ENCODE assay signal across 8 cellular contexts in genomic region chr14:90758028-90758889, GRCh38. TPM values are rescaled to one million over a fixed set of nuclear protein-coding genes. Genes with fewer than 3 reads are reported as not detected.
DNase-seq lines count a peak whose midpoint lies in the region; ATAC-seq, FAIRE-seq and TF ChIP-seq lines count a peak whose summit lies in the region.

No MANE protein-coding gene starts in this region.

- peak overlapping the region; percentile 81 to 93 (median 90) for H3K27ac ChIP-seq in BLaER1 treated with 17β-estradiol and CSF1 and Interleukin-3, amounts not matched to agents 10 nM and 100 nM
- peak overlapping the region; percentile 58 to 88 (median 74) for H3K27ac ChIP-seq in right lobe of liver

- peak; percentile 51 for TF ChIP-seq POLR2A in right lobe of liver (IDR thresholded peaks at IDR 0.05)

- H3K27me3 Mint-ChIP-seq in activated CD4-positive, alpha-beta T cell treated with anti-CD3 and anti-CD28 coated beads, Interleukin-2, amount 10 ng/mL, durations not matched to agents 7 days and 5 days, result peaks cover 24% of the 10 kb centered on the region
- H3K27me3 Mint-ChIP-seq in dendritic cell treated with granulocyte-macrophage colony-stimulating factor and Interleukin-4, amounts not matched to agents 40 ng/mL and 50 ng/mL, for 4 days, result no peaks in the 10 kb centered on the region

- DNase-seq in GM19239 (ENCODE audit: insufficient read length, low spot score) (peak; percentile 91), NCI-H510A treated with DMSO at 0.1 percent for 48 hours (lab: John Stamatoyannopoulos, UW) (peak; percentile 84), right lobe of liver (peak; percentile 91 to 95 (median 95))
- peak; percentile 92 for DNase-seq in activated CD4-positive, alpha-beta T cell treated with anti-CD3 and anti-CD28 coated beads, Interleukin-2, amount 10 ng/mL, durations not matched to agents 7 days and 5 days
- peak; percentile 93 for DNase-seq in stimulated activated CD4-positive, alpha-beta T cell treated with anti-CD3 and anti-CD28 coated beads, Interleukin-4, amount 100 ng/mL, for 24 hours

- peaks cover 4% of the 10 kb centered on the region for H3K36me3 Mint-ChIP-seq in activated CD4-positive, alpha-beta T cell treated with anti-CD3 and anti-CD28 coated beads, Interleukin-2, amount 10 ng/mL, durations not matched to agents 7 days and 5 days (ENCODE audit: low read depth)
- H3K36me3 Mint-ChIP-seq in dendritic cell treated with granulocyte-macrophage colony-stimulating factor and Interleukin-4, amounts not matched to agents 40 ng/mL and 50 ng/mL, for 4 days (ENCODE audit: low read depth), result peaks cover 13% of the 10 kb centered on the region

- H4K20me1 ChIP-seq in BLaER1 treated with 17β-estradiol and CSF1 and Interleukin-3, amounts not matched to agents 10 nM and 100 nM, result 0 out of 22 replicates have a peak, but pooled peaks cover 0 to 2% (median 0%) of the 10 kb centered on the region in 11 experiments

- peak; percentile 83 to 92 (median 88) for TF ChIP-seq CTCF in right lobe of liver (IDR thresholded peaks at IDR 0.05)

- intact Hi-C loops in dendritic cell treated with granulocyte-macrophage colony-stimulating factor and Interleukin-4, amounts not matched to agents 40 ng/mL and 50 ng/mL, for 4 days (cut with micrococcal nuclease), result loop anchor here (5.0 to 10.0 kb wide), 4 partner anchors 69 to 456 kb away; partner anchors contain the start of gene CALM1
- intact Hi-C loops in right lobe of liver (cut with DNase I), result no loop called here

- ATAC-seq in HG03442 (IDR thresholded peaks at IDR 0.05; ENCODE audit: unreplicated experiment) (peak; percentile 87), right lobe of liver (peak; percentile 91 to 95 (median 93))

- peaks cover 8% of the 10 kb centered on the region for H3K9me3 Mint-ChIP-seq in activated CD4-positive, alpha-beta T cell treated with anti-CD3 and anti-CD28 coated beads, Interleukin-2, amount 10 ng/mL, durations not matched to agents 7 days and 5 days
- peaks cover 9% of the 10 kb centered on the region for H3K9me3 Mint-ChIP-seq in dendritic cell treated with granulocyte-macrophage colony-stimulating factor and Interleukin-4, amounts not matched to agents 40 ng/mL and 50 ng/mL, for 4 days

- POLR2A ChIA-PET in activated CD4-positive, alpha-beta T cell treated with anti-CD3 and anti-CD28 coated beads, Interleukin-2, amount 10 ng/mL, durations not matched to agents 7 days and 5 days (lab: Charles Lee), result interaction anchor here (0.7 kb wide), 2 partner anchors 70 to 484 kb away, joined by 3 read pairs; no protein-coding TSS in a partner anchor

- H3K27me3 ChIP-seq in BLaER1 treated with 17β-estradiol and CSF1 and Interleukin-3, amounts not matched to agents 10 nM and 100 nM, result no peaks in the 10 kb centered on the region
- no peaks in the 10 kb centered on the region for H3K27me3 ChIP-seq in right lobe of liver

- H3K4me3 ChIP-seq in BLaER1 treated with 17β-estradiol and CSF1 and Interleukin-3, amounts not matched to agents 10 nM and 100 nM, result peak overlapping the region; percentile 47 to 68 (median 58)
- H3K4me3 ChIP-seq in right lobe of liver, result peak overlapping the region; percentile 22 to 58 (median 45)

- no peak for FAIRE-seq in GM19239 (lab: Jason Lieb, UNC)

- peak overlapping the region; percentile 85 to 99 (median 96) for H3K4me2 ChIP-seq in BLaER1 treated with 17β-estradiol and CSF1 and Interleukin-3, amounts not matched to agents 10 nM and 100 nM

- CTCF ChIA-PET in activated CD4-positive, alpha-beta T cell treated with anti-CD3 and anti-CD28 coated beads, Interleukin-2, amount 10 ng/mL, durations not matched to agents 7 days and 5 days (lab: Charles Lee), result interaction anchor here (0.5 to 4.7 kb wide), 22 partner anchors 9 to 797 kb away, joined by 3 to 37 read pairs (median 4); no protein-coding TSS in a partner anchor

- 2% methylated on average over 34 of the region's 71 CpGs for WGBS in right lobe of liver (ENCODE audit: insufficient coverage, low coverage, low lambda C conversion rate, missing lambda C conversion rate)

- peaks cover 0 to 11% (median 7%) of the 10 kb centered on the region in 11 experiments; a peak in 6 of 22 replicates for H3K36me3 ChIP-seq in BLaER1 treated with 17β-estradiol and CSF1 and Interleukin-3, amounts not matched to agents 10 nM and 100 nM
- no peaks in the 10 kb centered on the region for H3K36me3 ChIP-seq in right lobe of liver

- H3K4me1 Mint-ChIP-seq in activated CD4-positive, alpha-beta T cell treated with anti-CD3 and anti-CD28 coated beads, Interleukin-2, amount 10 ng/mL, durations not matched to agents 7 days and 5 days, result peaks cover 17% of the 10 kb centered on the region
- peaks cover 44% of the 10 kb centered on the region for H3K4me1 Mint-ChIP-seq in dendritic cell treated with granulocyte-macrophage colony-stimulating factor and Interleukin-4, amounts not matched to agents 40 ng/mL and 50 ng/mL, for 4 days (ENCODE audit: low read depth)

- peak overlapping the region; percentile 71 for H3K4me3 Mint-ChIP-seq in activated CD4-positive, alpha-beta T cell treated with anti-CD3 and anti-CD28 coated beads, Interleukin-2, amount 10 ng/mL, durations not matched to agents 7 days and 5 days
- H3K4me3 Mint-ChIP-seq in dendritic cell treated with granulocyte-macrophage colony-stimulating factor and Interleukin-4, amounts not matched to agents 40 ng/mL and 50 ng/mL, for 4 days, result peak overlapping the region; percentile 74

- H3K9ac ChIP-seq in BLaER1 treated with 17β-estradiol and CSF1 and Interleukin-3, amounts not matched to agents 10 nM and 100 nM, result peak overlapping the region; percentile 75 to 87 (median 84)

- H3K9me3 ChIP-seq in BLaER1 treated with 17β-estradiol and CSF1 and Interleukin-3, amounts not matched to agents 10 nM and 100 nM (replicated peaks in 1 of 11), result peaks cover 10 to 17% (median 13%) of the 10 kb centered on the region in 11 experiments
- peaks cover 0 to 4% (median 0%) of the 10 kb centered on the region in 4 donors for H3K9me3 ChIP-seq in right lobe of liver

- peaks cover 26 to 38% (median 32%) of the 10 kb centered on the region in 10 experiments for H3K4me1 ChIP-seq in BLaER1 treated with 17β-estradiol and CSF1 and Interleukin-3, amounts not matched to agents 10 nM and 100 nM
- H3K4me1 ChIP-seq in right lobe of liver, result peaks cover 0 to 15% (median 2%) of the 10 kb centered on the region in 4 donors

- H3K27ac Mint-ChIP-seq in activated CD4-positive, alpha-beta T cell treated with anti-CD3 and anti-CD28 coated beads, Interleukin-2, amount 10 ng/mL, durations not matched to agents 7 days and 5 days, result peak overlapping the region; percentile 88
- peak overlapping the region; percentile 84 for H3K27ac Mint-ChIP-seq in dendritic cell treated with granulocyte-macrophage colony-stimulating factor and Interleukin-4, amounts not matched to agents 40 ng/mL and 50 ng/mL, for 4 days

RNA-seq across cellular contexts. Expression of gene TTC7B, which starts 58.0 kb away (rescaled TPM):
- 1 to 10 TPM; 2.7 to 2.9 TPM for total RNA-seq in activated CD4-positive, alpha-beta T cell treated with anti-CD3 and anti-CD28 coated beads, Interleukin-2, amount 10 ng/mL, durations not matched to agents 7 days and 5 days
- total RNA-seq in right lobe of liver, result 10 to 100 TPM; 18.4 to 56.1 (median 37.5) TPM

Comparison
In these comparisons a context has a peak if more than half of its experiments do, and no peak if none do; other contexts are left out.
1. Peak in every context shown above with its lines: DNase-seq, ATAC-seq, H3K4me3 ChIP-seq and H3K27ac ChIP-seq.
2. RNA of gene TTC7B, which starts 58.0 kb away (total RNA-seq): 18.4 to 56.1 TPM in right lobe of liver; 2.7 to 2.9 TPM in activated CD4-positive, alpha-beta T cell treated with anti-CD3 and anti-CD28 coated beads, Interleukin-2, amount 10 ng/mL, durations not matched to agents 7 days and 5 days; every median in the first group is over 4 times any median in the second.